Comparison of ENCODE assay signal across 18 cellular contexts in the genomic region with DNA sequence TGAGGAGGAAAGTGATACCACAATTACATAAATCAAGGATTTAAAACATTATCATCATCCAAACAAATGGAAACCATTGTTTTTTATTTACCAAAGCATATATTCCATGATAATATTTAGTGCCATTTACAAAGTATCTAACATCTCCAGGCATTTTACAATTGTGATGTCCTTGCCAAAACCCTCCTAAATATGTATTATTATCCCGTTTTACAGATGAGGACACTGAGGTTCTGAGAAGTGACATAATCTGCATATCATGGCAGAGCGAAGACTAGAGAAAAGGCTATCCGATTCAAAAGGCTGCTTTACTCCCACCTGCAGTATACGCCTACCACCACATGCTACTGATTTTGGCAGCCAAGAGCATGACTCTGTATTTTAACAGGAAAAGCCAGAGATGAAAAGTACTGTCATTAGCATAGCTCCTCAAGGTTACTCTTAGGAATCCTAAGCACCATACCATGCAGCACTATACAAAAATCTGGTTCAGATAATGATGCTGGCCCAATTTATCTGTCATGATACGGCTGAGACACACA.
DNase-seq lines count a peak whose midpoint lies in the region; ATAC-seq and TF ChIP-seq lines count a peak whose summit lies in the region.
"Had no signal": no experiment of that assay in that cellular context is flagged by ENCODE, and none has a peak within 500 bp of the region (broad histone marks: within the 10 kb centered on the region; RNA-seq: fewer than 3 reads in every experiment).

No MANE protein-coding gene starts in this region.

- peak; percentile 44; the same call in 1 of the 3 replicates for ATAC-seq in RWPE2 (ENCODE audit: low read depth)
- ATAC-seq: activated CD4-positive, CD25-positive, alpha-beta regulatory T cell treated with anti-CD3 and anti-CD28 coated beads, Interleukin-2, amount 50 U/mL, for 24 hours; body of pancreas; left colon; T-cell had no signal

- H3K9me3 Mint-ChIP-seq in immature natural killer cell: no peaks in the 10 kb centered on the region
- no peaks in the 10 kb centered on the region for H3K9me3 Mint-ChIP-seq in CD4-positive, alpha-beta memory T cell
- H3K9me3 Mint-ChIP-seq: activated naive CD4-positive, alpha-beta T cell treated with anti-CD3 and anti-CD28 coated beads for 36 hours; stimulated activated naive CD8-positive, alpha-beta T cell treated with anti-CD3 and anti-CD28 coated beads, Interleukin-15, Interleukin-2, amounts not matched to agents 100 ng/mL and 50 ng/mL, for 24 hours; T-cell had no signal

- H3K4me1 Mint-ChIP-seq in immature natural killer cell: no peaks in the 10 kb centered on the region
- no peaks in the 10 kb centered on the region for H3K4me1 Mint-ChIP-seq in CD4-positive, alpha-beta memory T cell
- H3K4me1 Mint-ChIP-seq: T-cell had no signal

- H3K27me3 Mint-ChIP-seq in immature natural killer cell (ENCODE audit: low read depth in 3 of 3): peaks cover 0 to 4% (median 3%) of the 10 kb centered on the region in 3 donors
- peaks cover 1 to 9% of the 10 kb centered on the region in 2 donors for H3K27me3 Mint-ChIP-seq in CD4-positive, alpha-beta memory T cell

- no peak overlapping the region for H3K27ac Mint-ChIP-seq in immature natural killer cell
- H3K27ac Mint-ChIP-seq in CD4-positive, alpha-beta memory T cell: no peak overlapping the region
- H3K27ac Mint-ChIP-seq: activated naive CD4-positive, alpha-beta T cell treated with anti-CD3 and anti-CD28 coated beads for 36 hours; stimulated activated naive CD8-positive, alpha-beta T cell treated with anti-CD3 and anti-CD28 coated beads, Interleukin-15, Interleukin-2, amounts not matched to agents 100 ng/mL and 50 ng/mL, for 24 hours; T-cell had no signal

- H3K4me3 ChIP-seq in RWPE2 (ENCODE audit: severe bottlenecking): no peak overlapping the region
- H3K4me3 ChIP-seq in vagina: no peak overlapping the region
- no peak overlapping the region for H3K4me3 ChIP-seq in CD4-positive, alpha-beta memory T cell (ENCODE audit: low read length in 2 of 2)
- H3K4me3 ChIP-seq: body of pancreas, dorsolateral prefrontal cortex, hepatocyte had no signal

- DNase-seq in G401 (ENCODE audit: low spot score): peak; percentile 86
- DNase-seq in NCI-H1694 (lab: John Stamatoyannopoulos, UW): peak; percentile 70
- no peak for DNase-seq in RWPE2 (ENCODE audit: low spot score)
- peak; percentile 9 for DNase-seq in left kidney (ENCODE audit: low read depth, low spot score)
- no peak for DNase-seq in immature natural killer cell
- no peak for DNase-seq in vagina (ENCODE audit: extremely low spot score in 2 of 2)
- no peak for DNase-seq in CD4-positive, alpha-beta memory T cell
- DNase-seq: activated naive CD4-positive, alpha-beta T cell treated with anti-CD3 and anti-CD28 coated beads for 36 hours; body of pancreas; EL; Kasumi-1; left colon; T-cell had no signal

- H3K27me3 ChIP-seq in RWPE2 (ENCODE audit: insufficient read depth, poor library complexity, severe bottlenecking) (peaks cover 7% of the 10 kb centered on the region), vagina (no peaks in the 10 kb centered on the region)
- H3K27me3 ChIP-seq in CD4-positive, alpha-beta memory T cell (ENCODE audit: insufficient read depth, low read length): no peaks in the 10 kb centered on the region
- H3K27me3 ChIP-seq: body of pancreas, hepatocyte had no signal

- no peak overlapping the region for H3K4me3 Mint-ChIP-seq in immature natural killer cell
- H3K4me3 Mint-ChIP-seq in CD4-positive, alpha-beta memory T cell: no peak overlapping the region
- H3K4me3 Mint-ChIP-seq: activated naive CD4-positive, alpha-beta T cell treated with anti-CD3 and anti-CD28 coated beads for 36 hours; stimulated activated naive CD8-positive, alpha-beta T cell treated with anti-CD3 and anti-CD28 coated beads, Interleukin-15, Interleukin-2, amounts not matched to agents 100 ng/mL and 50 ng/mL, for 24 hours; T-cell had no signal

- H3K9me3 ChIP-seq in RWPE2 (ENCODE audit: severe bottlenecking): no peaks in the 10 kb centered on the region
- H3K9me3 ChIP-seq in vagina: no peaks in the 10 kb centered on the region
- no peaks in the 10 kb centered on the region for H3K9me3 ChIP-seq in CD4-positive, alpha-beta memory T cell (ENCODE audit: control insufficient read depth in 1 of 2, low read length in 2 of 2)
- H3K9me3 ChIP-seq: body of pancreas had no signal

- H3K27ac ChIP-seq in RWPE2 (ENCODE audit: poor library complexity, severe bottlenecking) (no peak overlapping the region), vagina (no peak overlapping the region)
- no peak overlapping the region for H3K27ac ChIP-seq in CD4-positive, alpha-beta memory T cell (ENCODE audit: low read depth, low read length)
- H3K27ac ChIP-seq: body of pancreas, hepatocyte, parathyroid adenoma had no signal

- H3K4me1 ChIP-seq in RWPE2 (ENCODE audit: insufficient read depth, poor library complexity, severe bottlenecking) (no peaks in the 10 kb centered on the region), vagina (no peaks in the 10 kb centered on the region)
- no peaks in the 10 kb centered on the region for H3K4me1 ChIP-seq in CD4-positive, alpha-beta memory T cell (ENCODE audit: insufficient read depth, low read length)
- H3K4me1 ChIP-seq: body of pancreas, parathyroid adenoma had no signal

- intact Hi-C loops in vagina (cut with DNase I): no loop called here
- intact Hi-C loops in CD4-positive, alpha-beta memory T cell (cut with micrococcal nuclease): no loop called here

- no peak for TF ChIP-seq POLR2A in vagina (IDR thresholded peaks at IDR 0.05)

- no peaks in the 10 kb centered on the region for H3K36me3 Mint-ChIP-seq in immature natural killer cell
- no peaks in the 10 kb centered on the region for H3K36me3 Mint-ChIP-seq in CD4-positive, alpha-beta memory T cell
- H3K36me3 Mint-ChIP-seq: T-cell had no signal

- no peaks in the 10 kb centered on the region for H3K36me3 ChIP-seq in RWPE2 (ENCODE audit: low read depth)
- H3K36me3 ChIP-seq in vagina: no peaks in the 10 kb centered on the region
- no peaks in the 10 kb centered on the region for H3K36me3 ChIP-seq in CD4-positive, alpha-beta memory T cell (ENCODE audit: insufficient read depth, low read length)

- CTCF ChIA-PET in CD4-positive, alpha-beta memory T cell (lab: Charles Lee; ENCODE audit: partially characterized antibody): no interaction called here

- in situ Hi-C loops in G401 (cut with HindIII; ENCODE audit: low sequenced_read_pairs): no loop called here

- POLR2A ChIA-PET in CD4-positive, alpha-beta memory T cell (lab: Charles Lee; ENCODE audit: partially characterized antibody): no interaction called here

- TF ChIP-seq CTCF in RWPE2 (IDR thresholded peaks at IDR 0.05; ENCODE audit: poor library complexity, severe bottlenecking) (no peak), vagina (IDR thresholded peaks at IDR 0.05) (no peak)

Comparison
In these comparisons a context has a peak if more than half of its experiments do, and no peak if none do; other contexts are left out.
1. DNase-seq: peak in G401 (single experiment), NCI-H1694 (single experiment) and left kidney (single experiment); none in RWPE2 (single experiment), immature natural killer cell (0 of 3), vagina (0 of 2) and CD4-positive, alpha-beta memory T cell (0 of 5).